In genomic region chr5:146079695-146080361, GRCh38 we compare ENCODE assay signal across 15 cellular contexts. TPM values are rescaled to one million over a fixed set of nuclear protein-coding genes. Genes with fewer than 3 reads are reported as not detected.
DNase-seq lines count a peak whose midpoint lies in the region; ATAC-seq and TF ChIP-seq lines count a peak whose summit lies in the region.
"Had no signal": no experiment of that assay in that cellular context is flagged by ENCODE, and none has a peak within 500 bp of the region (broad histone marks: within the 10 kb centered on the region; RNA-seq: fewer than 3 reads in every experiment).

No MANE protein-coding gene starts in this region.

- no peak overlapping the region for H2AFZ ChIP-seq in MM.1S (ENCODE audit: low read length)

- H3K4me3 Mint-ChIP-seq in stimulated activated effector memory CD8-positive, alpha-beta T cell treated with anti-CD3 and anti-CD28 coated beads, Interleukin-12 subunit alpha, Interleukin-12 subunit beta, amount 100 ng/mL, for 72 hours: no peak overlapping the region

- H3K27ac ChIP-seq in right atrium auricular region (no peak overlapping the region), MM.1S (ENCODE audit: low read length) (no peak overlapping the region)
- H3K27ac ChIP-seq: C4-2B, dorsolateral prefrontal cortex, upper lobe of right lung had no signal

- peaks cover 0 to 26% of the 10 kb centered on the region in 2 donors for H3K4me1 ChIP-seq in right atrium auricular region
- H3K4me1 ChIP-seq in MM.1S (ENCODE audit: low read length): peaks cover 29% of the 10 kb centered on the region
- peaks cover 8% of the 10 kb centered on the region for H3K4me1 ChIP-seq in adipocyte (ENCODE audit: control insufficient read depth, insufficient read depth, low read length)
- H3K4me1 ChIP-seq: upper lobe of right lung had no signal

- H3K4me1 Mint-ChIP-seq in stimulated activated effector memory CD8-positive, alpha-beta T cell treated with anti-CD3 and anti-CD28 coated beads, Interleukin-12 subunit alpha, Interleukin-12 subunit beta, amount 100 ng/mL, for 72 hours: peaks cover 21% of the 10 kb centered on the region

- no peak overlapping the region for H3K4me2 ChIP-seq in MM.1S (ENCODE audit: low read depth, low read length)
- H3K4me2 ChIP-seq: smooth muscle cell had no signal

- H3K36me3 Mint-ChIP-seq in stimulated activated effector memory CD8-positive, alpha-beta T cell treated with anti-CD3 and anti-CD28 coated beads, Interleukin-12 subunit alpha, Interleukin-12 subunit beta, amount 100 ng/mL, for 72 hours: no peaks in the 10 kb centered on the region

- no peaks in the 10 kb centered on the region for H4K20me1 ChIP-seq in MM.1S (ENCODE audit: insufficient read depth, low read length)

- no peaks in the 10 kb centered on the region for H3K27me3 ChIP-seq in right atrium auricular region
- no peaks in the 10 kb centered on the region for H3K27me3 ChIP-seq in MM.1S (replicated peaks; ENCODE audit: insufficient read depth, low read length)
- peaks cover 7% of the 10 kb centered on the region for H3K27me3 ChIP-seq in adipocyte (replicated peaks; ENCODE audit: control insufficient read depth, insufficient read depth, low read length)
- H3K27me3 ChIP-seq: upper lobe of right lung had no signal

- H3K36me3 ChIP-seq in right atrium auricular region (no peaks in the 10 kb centered on the region), MM.1S (replicated peaks; ENCODE audit: insufficient read depth, low read length) (no peaks in the 10 kb centered on the region), adipocyte (ENCODE audit: control insufficient read depth, insufficient read depth, low read length, severe bottlenecking) (no peaks in the 10 kb centered on the region)
- H3K36me3 ChIP-seq: upper lobe of right lung had no signal

- no peak overlapping the region for H3K4me3 ChIP-seq in right atrium auricular region
- no peak overlapping the region for H3K4me3 ChIP-seq in MM.1S (ENCODE audit: low read length)
- no peak overlapping the region for H3K4me3 ChIP-seq in adipocyte (ENCODE audit: low read length)
- H3K4me3 ChIP-seq: dorsolateral prefrontal cortex, smooth muscle cell, upper lobe of right lung had no signal

- H3K79me2 ChIP-seq in MM.1S (ENCODE audit: low read length): no peaks in the 10 kb centered on the region

- no peak overlapping the region for H3K27ac Mint-ChIP-seq in stimulated activated effector memory CD8-positive, alpha-beta T cell treated with anti-CD3 and anti-CD28 coated beads, Interleukin-12 subunit alpha, Interleukin-12 subunit beta, amount 100 ng/mL, for 72 hours

- H3K9me2 ChIP-seq in MM.1S (replicated peaks; ENCODE audit: insufficient read depth, low read length): no peaks in the 10 kb centered on the region

- H3F3A ChIP-seq in MM.1S (ENCODE audit: insufficient read depth, low read length): no peaks in the 10 kb centered on the region

- ATAC-seq in Right ventricle myocardium inferior (no peak), HG02571 (IDR thresholded peaks at IDR 0.05; ENCODE audit: unreplicated experiment) (no peak)
- ATAC-seq in stimulated activated effector memory CD8-positive, alpha-beta T cell treated with anti-CD3 and anti-CD28 coated beads, Interleukin-12 subunit alpha, Interleukin-12 subunit beta, amount 100 ng/mL, for 72 hours: peak; percentile 66
- ATAC-seq: left colon, upper lobe of right lung had no signal

- TF ChIP-seq CTCF in right atrium auricular region (IDR thresholded peaks at IDR 0.05): no peak
- TF ChIP-seq CTCF in MM.1S (IDR thresholded peaks at IDR 0.05; ENCODE audit: low read length): no peak

- H3K9me3 ChIP-seq in right atrium auricular region (no peaks in the 10 kb centered on the region), MM.1S (replicated peaks; ENCODE audit: insufficient read depth, low read length) (no peaks in the 10 kb centered on the region), adipocyte (ENCODE audit: control insufficient read depth, low read length) (no peaks in the 10 kb centered on the region)
- H3K9me3 ChIP-seq: upper lobe of right lung had no signal

- H3K9ac ChIP-seq in MM.1S (ENCODE audit: low read length): no peak overlapping the region
- H3K9ac ChIP-seq in adipocyte (ENCODE audit: low read length): no peak overlapping the region

- H3K9me3 Mint-ChIP-seq in stimulated activated effector memory CD8-positive, alpha-beta T cell treated with anti-CD3 and anti-CD28 coated beads, Interleukin-12 subunit alpha, Interleukin-12 subunit beta, amount 100 ng/mL, for 72 hours: no peaks in the 10 kb centered on the region

- DNase-seq in right atrium auricular region (ENCODE audit: low spot score): peak; percentile 7
- no peak for DNase-seq in Right ventricle myocardium inferior (ENCODE audit: missing footprints)
- peak; percentile 27 for DNase-seq in MM.1S
- DNase-seq in adipocyte (ENCODE audit: low read depth): peak; percentile 3
- no peak for DNase-seq in stimulated activated effector memory CD8-positive, alpha-beta T cell treated with anti-CD3 and anti-CD28 coated beads, Interleukin-12 subunit alpha, Interleukin-12 subunit beta, amount 100 ng/mL, for 72 hours (ENCODE audit: low spot score in 2 of 2)
- DNase-seq in cardiac septum (ENCODE audit: low spot score): no peak
- no peak for DNase-seq in medulla oblongata (ENCODE audit: extremely low spot score)
- DNase-seq: activated CD4-positive, CD25-positive, alpha-beta regulatory T cell treated with anti-CD3 and anti-CD28 coated beads, Interleukin-2, amount 50 U/mL, for 72 hours; dorsolateral prefrontal cortex; left colon; NCI-H446 treated with DMSO at 0.1 percent for 48 hours; upper lobe of right lung had no signal

- intact Hi-C loops in Right ventricle myocardium inferior (cut with DNase I) (no loop called here), cardiac septum (cut with DNase I) (no loop called here)

RNA-seq across cellular contexts. Expression of gene PLAC8L1, which starts 25.5 kb away (rescaled TPM):
- total RNA-seq in right atrium auricular region (not detected), Right ventricle myocardium inferior (not detected), cardiac septum (not detected)
- total RNA-seq: smooth muscle cell, upper lobe of right lung had no signal

Comparison
In these comparisons a context has a peak if more than half of its experiments do, and no peak if none do; other contexts are left out.
1. DNase-seq: peak in right atrium auricular region (single experiment), MM.1S (single experiment) and adipocyte (single experiment); none in Right ventricle myocardium inferior (single experiment), stimulated activated effector memory CD8-positive, alpha-beta T cell treated with anti-CD3 and anti-CD28 coated beads, Interleukin-12 subunit alpha, Interleukin-12 subunit beta, amount 100 ng/mL, for 72 hours (0 of 2), cardiac septum (single experiment) and medulla oblongata (single experiment).